Comparison of ENCODE assay signal across 22 cellular contexts in genomic region chr10:86191686-86192085, GRCh38.
A peak's percentile ranks its signal among the peaks of the same experiment; 100 is the strongest.
DNase-seq lines count a peak whose midpoint lies in the region; ATAC-seq and TF ChIP-seq lines count a peak whose summit lies in the region.
"Had no signal": no experiment of that assay in that cellular context is flagged by ENCODE, and none has a peak within 500 bp of the region (broad histone marks: within the 10 kb centered on the region; RNA-seq: fewer than 3 reads in every experiment).

No MANE protein-coding gene starts in this region.

- no peaks in the 10 kb centered on the region for H3K36me3 ChIP-seq in heart left ventricle
- H3K36me3 ChIP-seq in neuronal stem cell (replicated peaks in 1 of 2; ENCODE audit: control insufficient read depth in 2 of 2, insufficient read depth in 2 of 2, low read length in 2 of 2): no peaks in the 10 kb centered on the region
- H3K36me3 ChIP-seq in stomach: no peaks in the 10 kb centered on the region
- H3K36me3 ChIP-seq: BE2C; BLaER1 treated with 17β-estradiol and CSF1 and Interleukin-3, amounts not matched to agents 10 nM and 100 nM had no signal

- TF ChIP-seq EP300 in stomach (IDR thresholded peaks at IDR 0.05): no peak

- no peak overlapping the region for H3K4ac ChIP-seq in neuronal stem cell (ENCODE audit: low read length)

- H3K18ac ChIP-seq in neuronal stem cell (ENCODE audit: low read length): peak overlapping the region; percentile 34

- TF ChIP-seq CTCF in heart left ventricle (IDR thresholded peaks at IDR 0.05) (no peak), stomach (IDR thresholded peaks at IDR 0.05) (no peak)

- no peak overlapping the region for H3K23ac ChIP-seq in neuronal stem cell (ENCODE audit: low read depth, low read length, poor library complexity)

- no peak overlapping the region for H3K4me2 ChIP-seq in neuronal stem cell (ENCODE audit: insufficient read depth, low read length, poor library complexity, severe bottlenecking)
- H3K4me2 ChIP-seq: A549; BLaER1 treated with 17β-estradiol and CSF1 and Interleukin-3, amounts not matched to agents 10 nM and 100 nM; GM23338 had no signal

- no peak overlapping the region for H3K9ac ChIP-seq in neuronal stem cell (ENCODE audit: low read depth, low read length, poor library complexity)
- H3K9ac ChIP-seq: BLaER1 treated with 17β-estradiol and CSF1 and Interleukin-3, amounts not matched to agents 10 nM and 100 nM had no signal

- no peaks in the 10 kb centered on the region for H3K9me3 ChIP-seq in heart left ventricle
- no peaks in the 10 kb centered on the region for H3K9me3 ChIP-seq in neuronal stem cell (replicated peaks in 1 of 2; ENCODE audit: control insufficient read depth in 2 of 2, insufficient read depth in 1 of 2, low read depth in 1 of 2, low read length in 2 of 2)
- no peaks in the 10 kb centered on the region for H3K9me3 ChIP-seq in stomach
- H3K9me3 ChIP-seq: A549, BE2C had no signal

- ATAC-seq in heart left ventricle (no peak), GM21447 (IDR thresholded peaks at IDR 0.05; ENCODE audit: unreplicated experiment) (no peak), HG03432 (IDR thresholded peaks at IDR 0.05; ENCODE audit: unreplicated experiment) (no peak)
- ATAC-seq: A549, GM12878, GM23338, HCT116 had no signal

- peak overlapping the region; percentile 50 for H3K14ac ChIP-seq in neuronal stem cell (ENCODE audit: low read length)

- no peak overlapping the region for H3K4me3 ChIP-seq in heart left ventricle
- no peak overlapping the region for H3K4me3 ChIP-seq in neuronal stem cell (ENCODE audit: low read length in 2 of 2)
- no peak overlapping the region for H3K4me3 ChIP-seq in stomach
- H3K4me3 ChIP-seq: A549; BLaER1 treated with 17β-estradiol and CSF1 and Interleukin-3, amounts not matched to agents 10 nM and 100 nM; GM12878; GM23338 had no signal

- peak overlapping the region; percentile 9 for H2AK5ac ChIP-seq in neuronal stem cell (ENCODE audit: low read depth, low read length)

- WGBS in heart left ventricle, 4 donors: 59 to 80% (median 67%) methylated on average over 4 of the region's 4 CpGs
- WGBS in neuronal stem cell (ENCODE audit: extremely low coverage in 2 of 2, insufficient read length in 2 of 2, insufficient replicate concordance in 1 of 2), 2 donors: no CpG with 5 or more reads among the region's 4 CpGs
- WGBS in stomach, 5 donors: 57 to 78% (median 69%) methylated on average over 4 of the region's 4 CpGs

- H3K27ac ChIP-seq in heart left ventricle (no peak overlapping the region), neuronal stem cell (replicated peaks; ENCODE audit: low read length) (no peak overlapping the region), stomach (no peak overlapping the region)
- H3K27ac ChIP-seq: A549; BLaER1 treated with 17β-estradiol and CSF1 and Interleukin-3, amounts not matched to agents 10 nM and 100 nM had no signal

- TF ChIP-seq POLR2A in heart left ventricle (IDR thresholded peaks at IDR 0.05): no peak
- no peak for TF ChIP-seq POLR2A in stomach (IDR thresholded peaks at IDR 0.05)

- no peak overlapping the region for H4K8ac ChIP-seq in neuronal stem cell (ENCODE audit: low read depth, low read length)

- H4K91ac ChIP-seq in neuronal stem cell (ENCODE audit: low read depth, low read length, poor library complexity): no peak overlapping the region

- H2BK15ac ChIP-seq in neuronal stem cell (ENCODE audit: low read length): no peak overlapping the region

- intact Hi-C loops in cardiac septum (cut with DNase I): no loop called here
- intact Hi-C loops in heart left ventricle (cut with DNase I): no loop called here
- intact Hi-C loops in stomach (cut with DNase I; ENCODE audit: low total_unique reads): no loop called here

- no peak overlapping the region for H2BK5ac ChIP-seq in neuronal stem cell (ENCODE audit: low read length)

- no peak overlapping the region for H2BK12ac ChIP-seq in neuronal stem cell (ENCODE audit: low read length)

- no peak overlapping the region for H2AFZ ChIP-seq in neuronal stem cell (ENCODE audit: low read length)
- H2AFZ ChIP-seq: GM23338 had no signal

- H3K27me3 ChIP-seq in heart left ventricle (no peaks in the 10 kb centered on the region), neuronal stem cell (ENCODE audit: control insufficient read depth in 3 of 3, insufficient read depth in 3 of 3, low read depth in 1 of 3, low read length in 3 of 3) (peaks cover 0 to 3% (median 0%) of the 10 kb centered on the region in 3 experiments), stomach (peaks cover 0 to 9% (median 0%) of the 10 kb centered on the region in 3 donors)
- H3K27me3 ChIP-seq: BE2C; BLaER1 treated with 17β-estradiol and CSF1 and Interleukin-3, amounts not matched to agents 10 nM and 100 nM had no signal

- H3K79me1 ChIP-seq in neuronal stem cell (ENCODE audit: low read depth, low read length): no peaks in the 10 kb centered on the region

- peak; percentile 56 for DNase-seq in cardiac septum (ENCODE audit: low spot score)
- no peak for DNase-seq in heart left ventricle
- no peak for DNase-seq in neuronal stem cell (ENCODE audit: low spot score)
- peak; percentile 10 for DNase-seq in stomach
- no peak for DNase-seq in middle frontal gyrus (ENCODE audit: extremely low spot score, low spot score)
- DNase-seq: 8988T; ACHN; AML-193; BE2C; CD8-positive, alpha-beta memory T cell; DMS 273 treated with DMSO at 0.1 percent for 48 hours; DMS79; EL; GDM1; H9 had no signal

- no peaks in the 10 kb centered on the region for H3K4me1 ChIP-seq in heart left ventricle
- H3K4me1 ChIP-seq in neuronal stem cell (ENCODE audit: control insufficient read depth in 2 of 2, insufficient read depth in 1 of 2, low read depth in 1 of 2, low read length in 2 of 2): peaks cover 0 to 1% of the 10 kb centered on the region in 2 donors
- H3K4me1 ChIP-seq in stomach: no peaks in the 10 kb centered on the region
- H3K4me1 ChIP-seq: A549 had no signal

- H2BK120ac ChIP-seq in neuronal stem cell (ENCODE audit: low read depth, low read length): no peak overlapping the region

Comparison
In these comparisons a context has a peak if more than half of its experiments do, and no peak if none do; other contexts are left out.
1. DNase-seq: peak in cardiac septum (single experiment) and stomach (single experiment); none in heart left ventricle (0 of 5), neuronal stem cell (single experiment) and middle frontal gyrus (single experiment).